ENCODE assay signal across 17 cellular contexts in the genomic region with DNA sequence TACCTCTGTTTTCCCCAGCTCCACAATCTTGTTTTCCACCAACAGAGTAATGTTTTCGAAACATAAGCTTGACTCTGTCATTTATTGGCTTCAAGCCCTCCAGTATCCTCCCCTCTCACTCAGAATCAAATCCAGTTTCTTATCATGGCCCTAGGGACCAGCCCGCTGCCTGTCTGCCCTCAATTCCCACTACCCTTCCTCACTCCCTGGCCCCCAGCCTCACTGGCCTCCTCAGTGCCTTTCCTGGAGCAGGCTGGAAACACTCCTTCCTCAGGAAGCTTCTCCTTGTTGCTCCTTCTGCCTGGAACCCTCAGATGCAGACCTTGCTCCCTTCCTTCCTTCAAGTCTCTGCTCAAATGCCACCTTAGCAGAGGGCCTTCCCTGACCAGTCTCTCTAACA. TPM values are rescaled to one million over a fixed set of nuclear protein-coding genes. Genes with fewer than 3 reads are reported as not detected.
DNase-seq lines count a peak whose midpoint lies in the region; ATAC-seq and TF ChIP-seq lines count a peak whose summit lies in the region.
"Had no signal": no experiment of that assay in that cellular context is flagged by ENCODE, and none has a peak within 500 bp of the region (broad histone marks: within the 10 kb centered on the region; RNA-seq: fewer than 3 reads in every experiment).

No MANE protein-coding gene starts in this region.

- H4K20me1 ChIP-seq in PC-9 (ENCODE audit: insufficient read depth), result no peaks in the 10 kb centered on the region

- H2BK15ac ChIP-seq in mesendoderm (replicated peaks; ENCODE audit: low read depth), result no peak overlapping the region

- no CpG with 5 or more reads among the region's 2 CpGs for WGBS in mesendoderm (ENCODE audit: extremely low coverage, insufficient coverage, low lambda C conversion rate)

- no peak overlapping the region for H3K4me2 ChIP-seq in PC-9
- H3K4me2 ChIP-seq in mesendoderm (ENCODE audit: low read length), result no peak overlapping the region
- H3K4me2 ChIP-seq: neural progenitor cell had no signal

- no peaks in the 10 kb centered on the region for H3K27me3 ChIP-seq in left ventricle myocardium inferior (ENCODE audit: low read depth)
- no peaks in the 10 kb centered on the region for H3K27me3 ChIP-seq in PC-9 (ENCODE audit: insufficient read depth, low read depth)
- no peaks in the 10 kb centered on the region for H3K27me3 ChIP-seq in mesendoderm (ENCODE audit: insufficient read depth, low read length, poor library complexity)
- H3K27me3 ChIP-seq: esophagus muscularis mucosa, neural progenitor cell had no signal

- peaks cover 8% of the 10 kb centered on the region for H3K9me3 Mint-ChIP-seq in glutamatergic neuron (ENCODE audit: unreplicated experiment)
- H3K9me3 Mint-ChIP-seq: activated naive CD8-positive, alpha-beta T cell treated with anti-CD3 and anti-CD28 coated beads, Interleukin-2, amount 10 ng/mL, durations not matched to agents 7 days and 5 days; neural progenitor cell had no signal

- H3K27me3 Mint-ChIP-seq in glutamatergic neuron (ENCODE audit: unreplicated experiment), result peaks cover 13% of the 10 kb centered on the region
- H3K27me3 Mint-ChIP-seq: activated naive CD8-positive, alpha-beta T cell treated with anti-CD3 and anti-CD28 coated beads, Interleukin-2, amount 10 ng/mL, durations not matched to agents 7 days and 5 days had no signal

- intact Hi-C loops in left ventricle myocardium inferior (cut with micrococcal nuclease) (no loop called here), left cardiac atrium (cut with DNase I) (loop anchor here (5.0 kb wide), 1 partner anchor 33 kb away; no protein-coding TSS in a partner anchor), PC-9 (cut with micrococcal nuclease; ENCODE audit: unreplicated experiment) (no loop called here)

- no peak overlapping the region for H3K56ac ChIP-seq in mesendoderm (ENCODE audit: low read length)

- H3K36me3 Mint-ChIP-seq in glutamatergic neuron (ENCODE audit: unreplicated experiment), result no peaks in the 10 kb centered on the region
- H3K36me3 Mint-ChIP-seq: neural progenitor cell had no signal

- H3K4me3 ChIP-seq in left ventricle myocardium inferior (no peak overlapping the region), PC-9 (no peak overlapping the region), mesendoderm (ENCODE audit: low read length) (no peak overlapping the region)
- H3K4me3 ChIP-seq: esophagus muscularis mucosa, neural progenitor cell had no signal

- peaks cover 37% of the 10 kb centered on the region for H3K79me2 ChIP-seq in PC-9 (ENCODE audit: low read depth)
- no peaks in the 10 kb centered on the region for H3K79me2 ChIP-seq in mesendoderm (ENCODE audit: control insufficient read depth, insufficient read depth, low read length)

- H2AFZ ChIP-seq in PC-9, result no peak overlapping the region
- H2AFZ ChIP-seq: neural progenitor cell had no signal

- no peaks in the 10 kb centered on the region for H3K79me1 ChIP-seq in mesendoderm (ENCODE audit: low read length)

- H3K4me3 Mint-ChIP-seq in glutamatergic neuron (ENCODE audit: unreplicated experiment), result peak overlapping the region; percentile 57
- H3K4me3 Mint-ChIP-seq: activated naive CD8-positive, alpha-beta T cell treated with anti-CD3 and anti-CD28 coated beads, Interleukin-2, amount 10 ng/mL, durations not matched to agents 7 days and 5 days; neural progenitor cell had no signal

- ATAC-seq in left cardiac atrium, result no peak
- ATAC-seq: PC-3 had no signal

- no peak overlapping the region for H2AK5ac ChIP-seq in mesendoderm (ENCODE audit: low read length)

- CTCF ChIA-PET in PC-9 (lab: Charles Lee), result interaction anchor here (0.6 kb wide), 1 partner anchor 8 kb away, joined by 4 read pairs; no protein-coding TSS in a partner anchor

- no peak overlapping the region for H3K23ac ChIP-seq in mesendoderm (ENCODE audit: low read length)

- H3K9me2 ChIP-seq in PC-9 (ENCODE audit: insufficient read depth), result no peaks in the 10 kb centered on the region

- H3F3A ChIP-seq in PC-9 (ENCODE audit: insufficient read depth, low read depth), result peaks cover 64% of the 10 kb centered on the region

- H4K5ac ChIP-seq in mesendoderm (ENCODE audit: low read length), result no peak overlapping the region

- BruUV-seq in PC-9 (replicated peaks; lab: Mats Ljungman, UMichigan), result no TSS peak

- H4K8ac ChIP-seq in mesendoderm (ENCODE audit: low read depth, low read length), result no peak overlapping the region

- H3K27ac Mint-ChIP-seq in glutamatergic neuron (ENCODE audit: unreplicated experiment), result peak overlapping the region; percentile 31
- H3K27ac Mint-ChIP-seq: activated naive CD8-positive, alpha-beta T cell treated with anti-CD3 and anti-CD28 coated beads, Interleukin-2, amount 10 ng/mL, durations not matched to agents 7 days and 5 days had no signal

- peaks cover 25% of the 10 kb centered on the region for H3K4me1 Mint-ChIP-seq in glutamatergic neuron (ENCODE audit: low read depth, unreplicated experiment)

- POLR2A ChIA-PET in PC-9 (lab: Charles Lee; ENCODE audit: unreplicated experiment), result no interaction called here

- DNase-seq in left ventricle myocardium inferior (no peak), left cardiac atrium (no peak), PC-9 (no peak), glutamatergic neuron (no peak), mesendoderm (no peak), DMS153 treated with DMSO at 0.1 percent for 48 hours (lab: John Stamatoyannopoulos, UW; ENCODE audit: unreplicated experiment) (no peak), KG1 (lab: John Stamatoyannopoulos, UW) (no peak)
- no peak for DNase-seq in activated CD4-positive, CD25-positive, alpha-beta regulatory T cell (lab: John Stamatoyannopoulos, UW)
- DNase-seq: activated CD4-positive, alpha-beta T cell treated with anti-CD3 and anti-CD28 coated beads for 4 hours; activated CD8-positive, alpha-beta memory T cell treated with anti-CD3 and anti-CD28 coated beads, Interleukin-2, amount 50 U/mL, for 48 hours; activated naive CD8-positive, alpha-beta T cell treated with anti-CD3 and anti-CD28 coated beads, Interleukin-2, amount 10 ng/mL, durations not matched to agents 7 days and 5 days; NCI-H2081; NCI-H524 treated with DMSO at 0.1 percent for 48 hours; PC-3; retina had no signal

- H3K9me3 ChIP-seq in left ventricle myocardium inferior (replicated peaks) (no peaks in the 10 kb centered on the region), PC-9 (ENCODE audit: insufficient read depth, low read depth) (no peaks in the 10 kb centered on the region)
- H3K9me3 ChIP-seq: esophagus muscularis mucosa had no signal

- H3K9ac ChIP-seq in mesendoderm (ENCODE audit: low read length), result no peak overlapping the region
- H3K9ac ChIP-seq: neural progenitor cell had no signal

- peak overlapping the region; percentile 58 for H3K27ac ChIP-seq in left ventricle myocardium inferior (replicated peaks)
- H3K27ac ChIP-seq in PC-9, result peak overlapping the region; percentile 4; the same call in 1 of the 2 replicates
- H3K27ac ChIP-seq in mesendoderm (ENCODE audit: low read depth, low read length), result no peak overlapping the region
- H3K27ac ChIP-seq: neural progenitor cell had no signal

- H3K36me3 ChIP-seq in left ventricle myocardium inferior, result no peaks in the 10 kb centered on the region
- no peaks in the 10 kb centered on the region for H3K36me3 ChIP-seq in PC-9 (ENCODE audit: low read depth)
- no peaks in the 10 kb centered on the region for H3K36me3 ChIP-seq in mesendoderm (ENCODE audit: control insufficient read depth, insufficient read depth, low read length)
- H3K36me3 ChIP-seq: esophagus muscularis mucosa, neural progenitor cell had no signal

- no peak overlapping the region for H2BK120ac ChIP-seq in mesendoderm (ENCODE audit: low read depth, low read length)

- no peak overlapping the region for H3K4ac ChIP-seq in mesendoderm (ENCODE audit: low read depth, low read length)

- TF ChIP-seq CTCF in left ventricle myocardium inferior (IDR thresholded peaks at IDR 0.05; ENCODE audit: borderline replicate concordance) (no peak), PC-9 (conservative IDR thresholded peaks at IDR 0.05) (no peak), glutamatergic neuron (IDR thresholded peaks at IDR 0.05; ENCODE audit: partially characterized antibody, unreplicated experiment) (no peak)

- H3K18ac ChIP-seq in mesendoderm (ENCODE audit: low read length), result no peak overlapping the region

- H3K4me1 ChIP-seq in left ventricle myocardium inferior, result peaks cover 53% of the 10 kb centered on the region
- H3K4me1 ChIP-seq in PC-9 (replicated peaks; ENCODE audit: insufficient read depth), result peaks cover 67% of the 10 kb centered on the region
- peaks cover 8% of the 10 kb centered on the region for H3K4me1 ChIP-seq in mesendoderm (ENCODE audit: control insufficient read depth, low read depth, low read length)

- H2BK5ac ChIP-seq in mesendoderm (ENCODE audit: low read length), result no peak overlapping the region

RNA-seq across cellular contexts. Expression of a gene that starts 3.9 kb away (rescaled TPM):
- total RNA-seq in left ventricle myocardium inferior (47.0 TPM), left cardiac atrium (10 to 100 TPM; 54.5 to 59.3 TPM), PC-9 (2021) (67.1 and 83.7 TPM in 2 replicates), glutamatergic neuron (ENCODE audit: unreplicated experiment) (15.4 TPM)
- 16.0 TPM for polyA plus RNA-seq in mesendoderm (2013, experiment 1 of 2)
- polyA plus RNA-seq in mesendoderm (2013, experiment 2 of 2), result 16.4 TPM

RNA-seq across cellular contexts. Expression of a gene that starts 23.9 kb away (rescaled TPM):
- total RNA-seq in left ventricle myocardium inferior (0.82 TPM), left cardiac atrium (1 to 10 TPM; 1.1 to 4.6 TPM), PC-9 (2021) (15.9 and 17.0 TPM in 2 replicates), glutamatergic neuron (ENCODE audit: unreplicated experiment) (not detected)
- polyA plus RNA-seq in mesendoderm (2013, experiment 1 of 2), result 1.3 TPM
- polyA plus RNA-seq in mesendoderm (2013, experiment 2 of 2), result 1.2 TPM

RNA-seq across cellular contexts. Expression of a gene that starts 42.3 kb away (rescaled TPM):
- total RNA-seq in left ventricle myocardium inferior (7.0 TPM), left cardiac atrium (1 to 10 TPM; 6.2 to 9.0 TPM), PC-9 (2021) (62.8 and 79.8 TPM in 2 replicates), glutamatergic neuron (ENCODE audit: unreplicated experiment) (12.1 TPM)
- 16.4 TPM for polyA plus RNA-seq in mesendoderm (2013, experiment 1 of 2)
- 14.7 TPM for polyA plus RNA-seq in mesendoderm (2013, experiment 2 of 2)

RNA-seq across cellular contexts. Expression of a gene that starts 46.1 kb away (rescaled TPM):
- total RNA-seq in left ventricle myocardium inferior (14.9 TPM), left cardiac atrium (10 to 100 TPM; 18.1 to 22.2 TPM), PC-9 (2021) (97.8 and 124 TPM in 2 replicates), glutamatergic neuron (ENCODE audit: unreplicated experiment) (8.3 TPM)
- polyA plus RNA-seq in mesendoderm (2013, experiment 1 of 2), result 27.4 TPM
- 28.5 TPM for polyA plus RNA-seq in mesendoderm (2013, experiment 2 of 2)

RNA-seq across cellular contexts. Expression of a gene that starts 52.2 kb away (rescaled TPM):
- total RNA-seq in left ventricle myocardium inferior, result 86.0 TPM
- total RNA-seq in left cardiac atrium, result 10 to 100 TPM; 86.7 to 94.1 TPM
- 306 and 351 TPM in 2 replicates for total RNA-seq in PC-9 (2021)
- total RNA-seq in glutamatergic neuron (ENCODE audit: unreplicated experiment), result 163 TPM
- 216 TPM for polyA plus RNA-seq in mesendoderm (2013, experiment 1 of 2)
- 212 TPM for polyA plus RNA-seq in mesendoderm (2013, experiment 2 of 2)

Comparison
In these comparisons a context has a peak if more than half of its experiments do, and no peak if none do; other contexts are left out.
1. intact Hi-C loops: an anchor here in left cardiac atrium (5.0 kb wide); none called in left ventricle myocardium inferior and PC-9.